In genomic region chr2:145431181-145431951, GRCh38 we compare ENCODE assay signal across 14 cellular contexts.
DNase-seq lines count a peak whose midpoint lies in the region; ATAC-seq and TF ChIP-seq lines count a peak whose summit lies in the region.
"Had no signal": no experiment of that assay in that cellular context is flagged by ENCODE, and none has a peak within 500 bp of the region (broad histone marks: within the 10 kb centered on the region; RNA-seq: fewer than 3 reads in every experiment).

No MANE protein-coding gene starts in this region.

- intact Hi-C loops in CD4-positive, alpha-beta T cell (cut with DNase I, micrococcal nuclease), result no loop called here

- no peak for TF ChIP-seq POLR2A in suprapubic skin (IDR thresholded peaks at IDR 0.05)

- ATAC-seq in CD4-positive, alpha-beta T cell (ENCODE audit: poor library complexity), result no peak
- ATAC-seq: stimulated activated memory B cell treated with anti-CD40 and anti-IgM and Interleukin-4, amounts not matched to agents 10 μg/mL and 1 μg/mL and 100 μg/mL, for 72 hours had no signal

- TF ChIP-seq CTCF in LNCaP clone FGC (IDR thresholded peaks at IDR 0.05; ENCODE audit: control insufficient read depth, extremely low read depth, insufficient read depth), result peak; percentile 54
- TF ChIP-seq CTCF in endodermal cell (conservative IDR thresholded peaks at IDR 0.05), result peak; percentile 74
- peak; percentile 48 for TF ChIP-seq CTCF in progenitor cell of endocrine pancreas (IDR thresholded peaks at IDR 0.05; ENCODE audit: unreplicated experiment)
- no peak for TF ChIP-seq CTCF in suprapubic skin (IDR thresholded peaks at IDR 0.05)
- TF ChIP-seq CTCF in CD4-positive, alpha-beta T cell (IDR thresholded peaks at IDR 0.05), result no peak

- H3K4me3 Mint-ChIP-seq in endodermal cell (no peak overlapping the region), progenitor cell of endocrine pancreas (ENCODE audit: low read depth) (no peak overlapping the region)
- no peak overlapping the region for H3K4me3 Mint-ChIP-seq in CD4-positive, alpha-beta T cell
- H3K4me3 Mint-ChIP-seq: activated CD4-positive, alpha-beta memory T cell treated with anti-CD3 and anti-CD28 coated beads, Interleukin-2, amount 10 ng/mL, durations not matched to agents 7 days and 5 days; stimulated activated memory B cell treated with anti-CD40 and anti-IgM and Interleukin-4, amounts not matched to agents 10 μg/mL and 1 μg/mL and 100 μg/mL, for 72 hours had no signal

- H3K9ac ChIP-seq in endodermal cell (ENCODE audit: extremely low read depth, low read length, poor library complexity, severe bottlenecking), result no peak overlapping the region

- H3K36me3 Mint-ChIP-seq in endodermal cell (ENCODE audit: low read depth) (no peaks in the 10 kb centered on the region), progenitor cell of endocrine pancreas (ENCODE audit: insufficient read depth) (no peaks in the 10 kb centered on the region)
- H3K36me3 Mint-ChIP-seq in CD4-positive, alpha-beta T cell (ENCODE audit: low read depth), result no peaks in the 10 kb centered on the region
- H3K36me3 Mint-ChIP-seq: stimulated activated memory B cell treated with anti-CD40 and anti-IgM and Interleukin-4, amounts not matched to agents 10 μg/mL and 1 μg/mL and 100 μg/mL, for 72 hours had no signal

- in situ Hi-C loops in KBM-7 (cut with MboI; ENCODE audit: low pct_unique_long_range_greater_than_20kb, low sequenced_read_pairs), result no loop called here

- peak overlapping the region; percentile 59 for H3K27ac Mint-ChIP-seq in endodermal cell
- H3K27ac Mint-ChIP-seq in progenitor cell of endocrine pancreas, result no peak overlapping the region
- no peak overlapping the region for H3K27ac Mint-ChIP-seq in CD4-positive, alpha-beta T cell
- H3K27ac Mint-ChIP-seq: activated CD4-positive, alpha-beta memory T cell treated with anti-CD3 and anti-CD28 coated beads, Interleukin-2, amount 10 ng/mL, durations not matched to agents 7 days and 5 days; stimulated activated memory B cell treated with anti-CD40 and anti-IgM and Interleukin-4, amounts not matched to agents 10 μg/mL and 1 μg/mL and 100 μg/mL, for 72 hours had no signal

- CTCF ChIA-PET in CD4-positive, alpha-beta T cell (lab: Charles Lee), result no interaction called here

- TF ChIP-seq EP300 in suprapubic skin (IDR thresholded peaks at IDR 0.05), result no peak

- H3K27ac ChIP-seq in endodermal cell (ENCODE audit: low read depth, low read length) (no peak overlapping the region), suprapubic skin (no peak overlapping the region)
- no peak overlapping the region for H3K27ac ChIP-seq in CD4-positive, alpha-beta T cell (ENCODE audit: low read depth, low read length)

- WGBS in endodermal cell (ENCODE audit: insufficient coverage in 1 of 2, insufficient read length in 1 of 2), 2 experiments, result 63 to 75% methylated on average over 6 to 9 of the region's 9 CpGs
- 78% methylated on average over 9 of the region's 9 CpGs for WGBS in suprapubic skin

- H3K27me3 ChIP-seq in endodermal cell (ENCODE audit: control insufficient read depth, insufficient read depth, low read length, poor library complexity, severe bottlenecking) (no peaks in the 10 kb centered on the region), suprapubic skin (no peaks in the 10 kb centered on the region)
- H3K27me3 ChIP-seq in CD4-positive, alpha-beta T cell (ENCODE audit: control insufficient read depth, insufficient read depth, low read length), result no peaks in the 10 kb centered on the region

- peaks cover 10% of the 10 kb centered on the region for H3K4me1 ChIP-seq in endodermal cell (ENCODE audit: control insufficient read depth, insufficient read depth, low read length)
- no peaks in the 10 kb centered on the region for H3K4me1 ChIP-seq in suprapubic skin

- POLR2A ChIA-PET in CD4-positive, alpha-beta T cell (lab: Charles Lee), result no interaction called here

- H3K4me1 Mint-ChIP-seq in endodermal cell (peaks cover 31% of the 10 kb centered on the region), progenitor cell of endocrine pancreas (ENCODE audit: low read depth) (peaks cover 31% of the 10 kb centered on the region)
- H3K4me1 Mint-ChIP-seq in CD4-positive, alpha-beta T cell (ENCODE audit: low read depth), result no peaks in the 10 kb centered on the region
- H3K4me1 Mint-ChIP-seq: activated CD4-positive, alpha-beta memory T cell treated with anti-CD3 and anti-CD28 coated beads, Interleukin-2, amount 10 ng/mL, durations not matched to agents 7 days and 5 days; stimulated activated memory B cell treated with anti-CD40 and anti-IgM and Interleukin-4, amounts not matched to agents 10 μg/mL and 1 μg/mL and 100 μg/mL, for 72 hours had no signal

- H3K4me3 ChIP-seq in LNCaP clone FGC (ENCODE audit: low read depth, low read length), result no peak overlapping the region
- no peak overlapping the region for H3K4me3 ChIP-seq in endodermal cell (ENCODE audit: low read length)
- H3K4me3 ChIP-seq in suprapubic skin, result no peak overlapping the region

- H3K9me3 Mint-ChIP-seq in endodermal cell, result no peaks in the 10 kb centered on the region
- H3K9me3 Mint-ChIP-seq in progenitor cell of endocrine pancreas (ENCODE audit: low read depth), result no peaks in the 10 kb centered on the region
- no peaks in the 10 kb centered on the region for H3K9me3 Mint-ChIP-seq in CD4-positive, alpha-beta T cell
- H3K9me3 Mint-ChIP-seq: activated CD4-positive, alpha-beta memory T cell treated with anti-CD3 and anti-CD28 coated beads, Interleukin-2, amount 10 ng/mL, durations not matched to agents 7 days and 5 days; stimulated activated memory B cell treated with anti-CD40 and anti-IgM and Interleukin-4, amounts not matched to agents 10 μg/mL and 1 μg/mL and 100 μg/mL, for 72 hours had no signal

- H3K36me3 ChIP-seq in endodermal cell (ENCODE audit: control insufficient read depth, insufficient read depth, low read length) (no peaks in the 10 kb centered on the region), suprapubic skin (no peaks in the 10 kb centered on the region)

- H3K9me3 ChIP-seq in endodermal cell (ENCODE audit: control insufficient read depth, low read length) (no peaks in the 10 kb centered on the region), suprapubic skin (no peaks in the 10 kb centered on the region)
- no peaks in the 10 kb centered on the region for H3K9me3 ChIP-seq in CD4-positive, alpha-beta T cell (ENCODE audit: control insufficient read depth, low read length)

- H3K27me3 Mint-ChIP-seq in endodermal cell (ENCODE audit: insufficient read depth), result peaks cover 8% of the 10 kb centered on the region
- peaks cover 5% of the 10 kb centered on the region for H3K27me3 Mint-ChIP-seq in progenitor cell of endocrine pancreas
- H3K27me3 Mint-ChIP-seq in CD4-positive, alpha-beta T cell, result no peaks in the 10 kb centered on the region
- H3K27me3 Mint-ChIP-seq: activated CD4-positive, alpha-beta memory T cell treated with anti-CD3 and anti-CD28 coated beads, Interleukin-2, amount 10 ng/mL, durations not matched to agents 7 days and 5 days; stimulated activated memory B cell treated with anti-CD40 and anti-IgM and Interleukin-4, amounts not matched to agents 10 μg/mL and 1 μg/mL and 100 μg/mL, for 72 hours had no signal

- no peak for DNase-seq in LNCaP clone FGC (ENCODE audit: low read depth)
- DNase-seq in NCI-H510A treated with DMSO at 0.1 percent for 48 hours (lab: John Stamatoyannopoulos, UW), result peak; percentile 99
- DNase-seq in endodermal cell, result peak; percentile 67
- no peak for DNase-seq in progenitor cell of endocrine pancreas (ENCODE audit: low spot score, unreplicated experiment)
- no peak for DNase-seq in NCI-H446 (lab: John Stamatoyannopoulos, UW)
- no peak for DNase-seq in KBM-7
- no peak for DNase-seq in suprapubic skin (ENCODE audit: low spot score in 2 of 2)
- DNase-seq in CD4-positive, alpha-beta T cell, result no peak
- DNase-seq: activated CD4-positive, alpha-beta memory T cell treated with anti-CD3 and anti-CD28 coated beads, Interleukin-2, amount 10 ng/mL, durations not matched to agents 7 days and 5 days; amniotic stem cell; mesenchymal stem cell; Right ventricle myocardium superior; stimulated activated CD4-positive, alpha-beta T cell treated with anti-CD3 and anti-CD28 coated beads, Interleukin-12 subunit alpha, Interleukin-12 subunit beta, amount 100 ng/mL, for 4 hours had no signal

Comparison
In these comparisons a context has a peak if more than half of its experiments do, and no peak if none do; other contexts are left out.
1. DNase-seq: peak in NCI-H510A treated with DMSO at 0.1 percent for 48 hours (single experiment) and endodermal cell (single experiment); none in LNCaP clone FGC (single experiment), progenitor cell of endocrine pancreas (single experiment), NCI-H446 (0 of 2), KBM-7 (single experiment), suprapubic skin (0 of 2) and CD4-positive, alpha-beta T cell (0 of 10).
2. CTCF ChIP-seq: peak in LNCaP clone FGC (single experiment), endodermal cell (single experiment) and progenitor cell of endocrine pancreas (single experiment); none in suprapubic skin (0 of 2) and CD4-positive, alpha-beta T cell (single experiment).